ENCODE assay signal across 23 cellular contexts in the genomic region with DNA sequence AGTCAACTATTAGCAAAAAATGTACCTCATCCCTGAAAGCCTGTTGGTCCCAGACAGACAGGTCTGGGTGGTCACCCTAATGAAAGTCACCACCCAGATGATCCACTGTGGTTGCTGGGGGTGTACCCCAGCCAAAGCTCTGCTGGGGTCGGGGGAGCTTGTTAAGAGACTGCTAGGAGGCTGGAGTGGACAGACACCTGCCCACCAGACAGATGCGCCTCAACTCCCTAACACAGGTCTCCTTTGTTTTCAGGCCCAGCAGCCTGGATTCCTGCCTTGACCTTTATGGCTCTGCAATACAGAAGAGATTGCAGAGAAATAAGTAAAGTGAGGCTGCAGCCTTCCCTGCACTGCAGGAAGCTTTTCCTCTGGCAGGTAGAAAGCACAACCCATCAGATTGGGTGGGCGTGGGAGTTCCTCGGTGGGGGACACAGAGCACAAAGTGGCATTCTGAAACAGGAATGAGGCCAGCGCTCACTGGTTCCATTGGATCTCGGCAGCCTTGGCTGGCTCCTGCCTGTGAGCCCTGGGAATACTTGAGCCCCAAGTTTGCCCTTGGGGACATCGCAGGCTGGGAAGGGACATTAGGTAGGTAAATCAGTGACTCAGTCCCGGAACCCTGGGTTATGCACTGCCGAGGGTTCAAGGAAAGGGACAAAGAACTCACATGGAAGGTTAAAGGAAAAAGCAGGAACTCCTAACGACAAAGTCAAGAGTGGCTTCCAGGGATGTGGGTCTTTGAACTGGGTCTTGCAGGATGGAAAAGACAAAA. TPM values are rescaled to one million over a fixed set of nuclear protein-coding genes. Genes with fewer than 3 reads are reported as not detected.
A peak's percentile ranks its signal among the peaks of the same experiment; 100 is the strongest.
DNase-seq lines count a peak whose midpoint lies in the region; ATAC-seq, FAIRE-seq and TF ChIP-seq lines count a peak whose summit lies in the region.
"Had no signal": no experiment of that assay in that cellular context is flagged by ENCODE, and none has a peak within 500 bp of the region (broad histone marks: within the 10 kb centered on the region; RNA-seq: fewer than 3 reads in every experiment).

No MANE protein-coding gene starts in this region.

- H3K9me3 Mint-ChIP-seq in nephron: no peaks in the 10 kb centered on the region
- H3K9me3 Mint-ChIP-seq in activated CD4-positive, alpha-beta memory T cell treated with anti-CD3 and anti-CD28 coated beads for 36 hours: no peaks in the 10 kb centered on the region
- H3K9me3 Mint-ChIP-seq: CD8-positive, alpha-beta T cell had no signal

- H3K4me1 Mint-ChIP-seq in nephron: peaks cover 21% of the 10 kb centered on the region
- H3K4me1 Mint-ChIP-seq in activated CD4-positive, alpha-beta memory T cell treated with anti-CD3 and anti-CD28 coated beads for 36 hours (ENCODE audit: low read depth): no peaks in the 10 kb centered on the region

- H3K79me2 ChIP-seq in H1 (ENCODE audit: control insufficient read depth in 1 of 2, insufficient read depth in 2 of 2, low read length in 2 of 2): no peaks in the 10 kb centered on the region

- CTCF ChIA-PET in H1 (lab: Charles Lee; ENCODE audit: partially characterized antibody): interaction anchor here (1.2 to 2.8 kb wide), 3 partner anchors 24 to 37 kb away, joined by 3 to 8 read pairs (median 5); no protein-coding TSS in a partner anchor
- CTCF ChIA-PET in activated CD4-positive, alpha-beta memory T cell treated with anti-CD3 and anti-CD28 coated beads for 36 hours (lab: Charles Lee): no interaction called here

- FAIRE-seq in H1 (lab: Jason Lieb, UNC): no peak

- H3K27me3 Mint-ChIP-seq in nephron (ENCODE audit: low read depth): no peaks in the 10 kb centered on the region
- peaks cover 14% of the 10 kb centered on the region for H3K27me3 Mint-ChIP-seq in activated CD4-positive, alpha-beta memory T cell treated with anti-CD3 and anti-CD28 coated beads for 36 hours

- POLR2A ChIA-PET in H1 (lab: Charles Lee; ENCODE audit: partially characterized antibody): interaction anchor here (1.4 to 2.7 kb wide), 2 partner anchors 18 to 29 kb away, joined by 4 to 13 read pairs; a partner anchor contains a TSS
- POLR2A ChIA-PET in activated CD4-positive, alpha-beta memory T cell treated with anti-CD3 and anti-CD28 coated beads for 36 hours (lab: Charles Lee): no interaction called here

- H3K18ac ChIP-seq in H1 (ENCODE audit: extremely low read depth, low read length): peak overlapping the region; percentile 72; the same call in 1 of the 2 replicates

- peaks cover 20% of the 10 kb centered on the region for H3K4me1 ChIP-seq in left ventricle myocardium inferior
- H3K4me1 ChIP-seq in heart right ventricle: peaks cover 8 to 29% (median 15%) of the 10 kb centered on the region in 9 donors
- H3K4me1 ChIP-seq in H1 (replicated peaks in 1 of 4; ENCODE audit: control insufficient read depth in 3 of 4, insufficient read depth in 4 of 4, low read length in 3 of 4): peaks cover 7 to 27% (median 20%) of the 10 kb centered on the region in 4 experiments
- H3K4me1 ChIP-seq in lower lobe of right lung: peaks cover 6% of the 10 kb centered on the region

- no peak overlapping the region for H3K4ac ChIP-seq in H1 (replicated peaks; ENCODE audit: insufficient read length, low read depth, low read length)

- H3K27ac ChIP-seq in left ventricle myocardium inferior (replicated peaks) (peak overlapping the region; percentile 50), heart right ventricle (peak overlapping the region in 2 of 10 donors; percentile 37 to 64), H1 (ENCODE audit: low read depth, low read length) (no peak overlapping the region), lower lobe of right lung (no peak overlapping the region)
- H3K27ac ChIP-seq: upper lobe of right lung had no signal

- TF ChIP-seq EP300 in H1 (IDR thresholded peaks at IDR 0.05; ENCODE audit: borderline replicate concordance in 1 of 2, low read depth in 2 of 2, low read length in 2 of 2): no peak

- H4K91ac ChIP-seq in H1 (replicated peaks; ENCODE audit: insufficient read length, low read length): peak overlapping the region; percentile 22

- H3K4me3 Mint-ChIP-seq in nephron: peak overlapping the region in 1 of 3 experiments; percentile 34
- H3K4me3 Mint-ChIP-seq in activated CD4-positive, alpha-beta memory T cell treated with anti-CD3 and anti-CD28 coated beads for 36 hours: no peak overlapping the region
- H3K4me3 Mint-ChIP-seq: activated CD8-positive, alpha-beta T cell treated with anti-CD3 and anti-CD28 coated beads, Interleukin-2, amount 10 ng/mL, durations not matched to agents 7 days and 5 days; CD8-positive, alpha-beta T cell; WTC11 had no signal

- no peak overlapping the region for H3K23ac ChIP-seq in H1 (ENCODE audit: insufficient read length)

- TF ChIP-seq POLR2A in H1 (IDR thresholded peaks at IDR 0.05; ENCODE audit: control extremely low read depth in 1 of 2, low read depth in 2 of 2, low read length in 2 of 2): no peak

- H3K36me3 ChIP-seq in left ventricle myocardium inferior (no peaks in the 10 kb centered on the region), heart right ventricle (no peaks in the 10 kb centered on the region), H1 (ENCODE audit: control insufficient read depth in 2 of 4, insufficient read depth in 4 of 4, low read length in 3 of 4) (no peaks in the 10 kb centered on the region), lower lobe of right lung (no peaks in the 10 kb centered on the region)
- H3K36me3 ChIP-seq: upper lobe of right lung had no signal

- no peak overlapping the region for H3K14ac ChIP-seq in H1 (ENCODE audit: insufficient read length)

- H3K9me3 ChIP-seq in left ventricle myocardium inferior (replicated peaks) (peaks cover 6% of the 10 kb centered on the region), heart right ventricle (peaks cover 0 to 2% (median 0%) of the 10 kb centered on the region in 11 donors), H1 (ENCODE audit: insufficient read depth in 2 of 2, low read depth in 1 of 2, low read length in 1 of 2) (no peaks in the 10 kb centered on the region), lower lobe of right lung (no peaks in the 10 kb centered on the region)
- H3K9me3 ChIP-seq: upper lobe of right lung had no signal

- DNase-seq in left ventricle myocardium inferior: no peak
- DNase-seq in heart right ventricle: no peak
- peak in 1 of 2 experiments; percentile 47 for DNase-seq in H1 (ENCODE audit: low read depth in 1 of 2, low spot score in 2 of 2)
- peak; percentile 35 for DNase-seq in ureter (ENCODE audit: low spot score)
- DNase-seq in lower lobe of right lung: no peak
- no peak for DNase-seq in activated CD4-positive, alpha-beta memory T cell treated with anti-CD3 and anti-CD28 coated beads for 36 hours
- DNase-seq in LoVo (ENCODE audit: low spot score): no peak
- DNase-seq: activated CD8-positive, alpha-beta T cell treated with anti-CD3 and anti-CD28 coated beads, Interleukin-2, amount 10 ng/mL, durations not matched to agents 7 days and 5 days; amygdala; cerebellar nuclear complex; MM.1S; NCI-H187 treated with DMSO at 0.1 percent for 48 hours; NCI-H446; stimulated activated naive CD8-positive, alpha-beta T cell treated with anti-CD3 and anti-CD28 coated beads, Interleukin-15, Interleukin-2, amounts not matched to agents 100 U/mL and 50 U/mL, for 24 hours; upper lobe of right lung had no signal

- H2BK12ac ChIP-seq in H1 (ENCODE audit: low read depth, low read length): peak overlapping the region; percentile 55; the same call in 1 of the 2 replicates

- H3K27me3 ChIP-seq in left ventricle myocardium inferior (ENCODE audit: low read depth): peaks cover 3% of the 10 kb centered on the region
- no peaks in the 10 kb centered on the region for H3K27me3 ChIP-seq in heart right ventricle
- no peaks in the 10 kb centered on the region; a peak in 1 of 7 replicates for H3K27me3 ChIP-seq in H1 (replicated peaks in 1 of 4; ENCODE audit: control insufficient read depth in 3 of 4, extremely low read depth in 1 of 4, insufficient read depth in 3 of 4, low read length in 3 of 4)
- no peaks in the 10 kb centered on the region for H3K27me3 ChIP-seq in lower lobe of right lung (ENCODE audit: low read depth)
- H3K27me3 ChIP-seq: upper lobe of right lung had no signal

- no peak overlapping the region for H2BK5ac ChIP-seq in H1 (ENCODE audit: low read depth, low read length)

- peak overlapping the region; percentile 95 to 98 (median 97) for H3K27ac Mint-ChIP-seq in nephron
- no peak overlapping the region for H3K27ac Mint-ChIP-seq in activated CD4-positive, alpha-beta memory T cell treated with anti-CD3 and anti-CD28 coated beads for 36 hours
- H3K27ac Mint-ChIP-seq: activated CD8-positive, alpha-beta T cell treated with anti-CD3 and anti-CD28 coated beads, Interleukin-2, amount 10 ng/mL, durations not matched to agents 7 days and 5 days; CD8-positive, alpha-beta T cell; WTC11 had no signal

- TF ChIP-seq RAD21 in H1 (IDR thresholded peaks at IDR 0.05 in 1 of 2, conservative IDR thresholded peaks at IDR 0.05 in 1 of 2; ENCODE audit: low read depth in 2 of 2, low read length in 2 of 2): no peak

- H3K9ac ChIP-seq in H1 (replicated peaks in 1 of 4; ENCODE audit: extremely low read depth in 1 of 4, low read depth in 3 of 4, low read length in 3 of 4): no peak overlapping the region

- H4K5ac ChIP-seq in H1 (ENCODE audit: insufficient read length, low read depth, low read length): no peak overlapping the region

- intact Hi-C loops in left ventricle myocardium inferior (cut with micrococcal nuclease): no loop called here
- intact Hi-C loops in heart right ventricle (cut with DNase I): loop anchor here in 1 of 10 donors (2.0 kb wide), 1 partner anchor 17 kb away; a partner anchor contains a TSS
- intact Hi-C loops in lower lobe of right lung (cut with DNase I): no loop called here
- intact Hi-C loops in activated CD4-positive, alpha-beta memory T cell treated with anti-CD3 and anti-CD28 coated beads for 36 hours (cut with micrococcal nuclease): no loop called here

- no peak overlapping the region for H2AFZ ChIP-seq in H1 (ENCODE audit: low read length)

- TF ChIP-seq CTCF in left ventricle myocardium inferior (IDR thresholded peaks at IDR 0.05; ENCODE audit: borderline replicate concordance): no peak
- no peak for TF ChIP-seq CTCF in heart right ventricle (IDR thresholded peaks at IDR 0.05)
- no peak for TF ChIP-seq CTCF in H1 (IDR thresholded peaks at IDR 0.05; ENCODE audit: control extremely low read depth in 1 of 3, insufficient read depth in 1 of 3, low read depth in 1 of 3, low read length in 3 of 3)
- TF ChIP-seq CTCF in nephron (IDR thresholded peaks at IDR 0.05; ENCODE audit: unreplicated experiment in 3 of 3): no peak
- TF ChIP-seq CTCF in lower lobe of right lung (IDR thresholded peaks at IDR 0.05): no peak

- no peak overlapping the region for H2BK15ac ChIP-seq in H1 (ENCODE audit: low read length)

- H3K79me1 ChIP-seq in H1 (ENCODE audit: low read depth, low read length): no peaks in the 10 kb centered on the region

- no peaks in the 10 kb centered on the region for H4K20me1 ChIP-seq in H1 (replicated peaks in 1 of 2; ENCODE audit: control insufficient read depth in 1 of 2, insufficient read depth in 2 of 2, low read length in 2 of 2)

- H3K36me3 Mint-ChIP-seq in nephron (ENCODE audit: low read depth): no peaks in the 10 kb centered on the region
- no peaks in the 10 kb centered on the region for H3K36me3 Mint-ChIP-seq in activated CD4-positive, alpha-beta memory T cell treated with anti-CD3 and anti-CD28 coated beads for 36 hours
- H3K36me3 Mint-ChIP-seq: CD8-positive, alpha-beta T cell; WTC11 had no signal

- peak overlapping the region; percentile 55; the same call in 1 of the 2 replicates for H2AK5ac ChIP-seq in H1 (ENCODE audit: low read depth, low read length)

- peak overlapping the region; percentile 34 to 48; a peak in 2 of 4 replicates for H3K4me2 ChIP-seq in H1 (ENCODE audit: insufficient read depth in 1 of 2, low read depth in 2 of 2, low read length in 2 of 2)

- H4K8ac ChIP-seq in H1 (ENCODE audit: extremely low read depth, insufficient read depth, low read length): no peak overlapping the region

- H3K23me2 ChIP-seq in H1 (ENCODE audit: low read depth, low read length): no peaks in the 10 kb centered on the region

- H2BK20ac ChIP-seq in H1 (ENCODE audit: low read length): peak overlapping the region; percentile 37; the same call in 1 of the 2 replicates

- H3K4me3 ChIP-seq in left ventricle myocardium inferior (no peak overlapping the region), heart right ventricle (no peak overlapping the region), H1 (ENCODE audit: extremely low read depth in 1 of 4, insufficient read depth in 2 of 4, low read depth in 3 of 4, low read length in 4 of 4) (no peak overlapping the region), lower lobe of right lung (no peak overlapping the region)
- H3K4me3 ChIP-seq: upper lobe of right lung had no signal

- ATAC-seq in heart right ventricle (no peak), lower lobe of right lung (no peak)
- ATAC-seq: activated CD8-positive, alpha-beta T cell treated with anti-CD3 and anti-CD28 coated beads, Interleukin-2, amount 10 ng/mL, durations not matched to agents 7 days and 5 days; CD8-positive, alpha-beta T cell; stimulated activated naive CD8-positive, alpha-beta T cell treated with anti-CD3 and anti-CD28 coated beads, Interleukin-15, Interleukin-2, amounts not matched to agents 100 U/mL and 50 U/mL, for 24 hours had no signal

- H3K56ac ChIP-seq in H1 (replicated peaks; ENCODE audit: insufficient read length, low read depth, low read length): no peak overlapping the region

- no peak overlapping the region for H2BK120ac ChIP-seq in H1 (replicated peaks; ENCODE audit: low read depth, low read length)

- 79 to 86% methylated on average over 10 of the region's 10 CpGs for WGBS in heart right ventricle, 2 donors
- WGBS in H1 (ENCODE audit: extremely low coverage in 1 of 2, insufficient coverage in 1 of 2, insufficient read length in 1 of 2, insufficient replicate concordance in 2 of 2, low coverage in 1 of 2, low lambda C conversion rate in 2 of 2, missing lambda C conversion rate in 1 of 2), 2 experiments: 88% methylated on average over 10 of the region's 10 CpGs; no CpG with 5 or more reads in 1 of the 2 experiments

RNA-seq across cellular contexts. Expression of a gene that starts 18.0 kb away (rescaled TPM):
- total RNA-seq in left ventricle myocardium inferior (0.05 TPM), heart right ventricle (under 1 TPM in 4 of 10 donors, not detected in 6; 0.05 to 0.14 (median 0.11) TPM), ureter (1.8 TPM), lower lobe of right lung (0.38 TPM)
- polyA plus RNA-seq in heart right ventricle (under 1 TPM in 1 of 2 donors, not detected in 1; 0.06 TPM), H1 (2011; rRNA removed) (9.6 and 11.4 TPM in 2 replicates)
- 7.7 and 7.9 TPM in 2 replicates for total RNA-seq in H1 (2021; fragmentation: NEBNext Ultra II Directional; extraction: Animal tissue kit (Norgen Biotek cat#: 25700))
- 6.7 TPM for polyA plus RNA-seq in H1 (2011; cell fraction: cytosol; rRNA removed)
- 8.6 TPM for polyA plus RNA-seq in H1 (2011; cell fraction: nucleus; rRNA removed)
- 7.5 to 8.5 TPM (median 8.1 TPM) in 4 replicates for polyA plus RNA-seq in H1 (2012, experiment 1 of 2)
- 8.3 TPM for polyA plus RNA-seq in H1 (2012, experiment 2 of 2)
- polyA plus RNA-seq in H1 (2013, experiment 1 of 2): 4.2 TPM
- 4.4 TPM for polyA plus RNA-seq in H1 (2013, experiment 2 of 2)
- 12.5 and 12.9 TPM in 2 replicates for polyA minus RNA-seq in H1 (2011; rRNA and poly(A)+ RNA removed)
- 4.0 TPM for polyA minus RNA-seq in H1 (2011; cell fraction: cytosol; rRNA and poly(A)+ RNA removed)
- polyA minus RNA-seq in H1 (2011; cell fraction: nucleus; rRNA and poly(A)+ RNA removed): 8.1 TPM
- under 1 TPM; 0.27 to 0.38 TPM for total RNA-seq in activated CD4-positive, alpha-beta memory T cell treated with anti-CD3 and anti-CD28 coated beads for 36 hours
- total RNA-seq: activated CD8-positive, alpha-beta T cell treated with anti-CD3 and anti-CD28 coated beads, Interleukin-2, amount 10 ng/mL, durations not matched to agents 7 days and 5 days; CD8-positive, alpha-beta T cell; pulmonary artery endothelial cell had no signal

RNA-seq across cellular contexts. Expression of a gene that starts 53.9 kb away (rescaled TPM):
- not detected for total RNA-seq in left ventricle myocardium inferior
- not detected for total RNA-seq in heart right ventricle
- not detected for polyA plus RNA-seq in heart right ventricle
- not detected in 2 replicates for total RNA-seq in H1 (2021; fragmentation: NEBNext Ultra II Directional; extraction: Animal tissue kit (Norgen Biotek cat#: 25700))
- polyA plus RNA-seq in H1 (2011; rRNA removed): not detected in 2 replicates
- not detected for polyA plus RNA-seq in H1 (2011; cell fraction: cytosol; rRNA removed)
- polyA plus RNA-seq in H1 (2011; cell fraction: nucleus; rRNA removed): not detected
- polyA plus RNA-seq in H1 (2012, experiment 1 of 2): 0.05 to 0.07 TPM (median 0.07 TPM) in 3 of 4 replicates, not detected in the other
- not detected for polyA plus RNA-seq in H1 (2012, experiment 2 of 2)
- polyA plus RNA-seq in H1 (2013, experiment 1 of 2): not detected
- polyA plus RNA-seq in H1 (2013, experiment 2 of 2): not detected
- not detected in 2 replicates for polyA minus RNA-seq in H1 (2011; rRNA and poly(A)+ RNA removed)
- polyA minus RNA-seq in H1 (2011; cell fraction: cytosol; rRNA and poly(A)+ RNA removed): not detected
- not detected for polyA minus RNA-seq in H1 (2011; cell fraction: nucleus; rRNA and poly(A)+ RNA removed)
- total RNA-seq in ureter: not detected
- not detected for total RNA-seq in lower lobe of right lung
- total RNA-seq in activated CD4-positive, alpha-beta memory T cell treated with anti-CD3 and anti-CD28 coated beads for 36 hours: not detected
- total RNA-seq: activated CD8-positive, alpha-beta T cell treated with anti-CD3 and anti-CD28 coated beads, Interleukin-2, amount 10 ng/mL, durations not matched to agents 7 days and 5 days; CD8-positive, alpha-beta T cell; Daoy; left colon; myocyte; pulmonary artery endothelial cell; T-helper 2 cell treated with Interferon-gamma antibody and Interleukin-4, amounts not matched to agents 100 ng/mL and 5 ng/mL, for 36 hours; upper lobe of right lung; WTC11 had no signal
